8 cellular contexts compared by ENCODE assay signal in the genomic region with DNA sequence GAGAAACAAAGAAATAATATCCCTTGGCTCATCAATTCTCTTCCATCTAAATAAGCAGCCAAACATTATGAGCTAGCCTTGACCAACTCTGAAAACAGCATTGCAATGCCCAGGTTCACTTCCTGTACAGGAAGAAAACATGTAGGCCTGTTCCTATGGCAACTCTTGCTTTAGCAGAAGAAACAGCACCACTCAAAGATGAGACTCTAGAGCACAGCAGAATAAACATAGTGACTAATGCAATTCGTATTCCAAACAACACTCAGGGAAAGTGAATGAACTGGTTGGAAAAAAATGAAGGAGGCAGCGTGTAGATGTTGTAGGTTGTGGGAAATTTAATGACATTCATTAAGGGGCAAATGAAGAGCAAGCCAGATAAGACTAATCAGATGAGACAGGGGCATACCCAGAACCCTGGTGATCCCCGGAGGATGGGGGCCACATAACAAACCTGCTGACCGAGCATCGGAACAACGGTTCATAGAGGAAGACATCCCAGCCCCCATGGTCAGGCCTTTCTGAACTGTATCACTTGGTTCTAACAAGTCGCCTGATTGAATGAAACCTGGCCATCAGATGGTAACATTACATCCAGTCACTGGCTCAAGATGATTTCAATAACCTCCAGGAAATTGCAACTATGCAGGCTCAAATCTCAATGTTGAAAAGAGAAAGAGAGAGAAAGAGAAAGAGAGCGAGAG. TPM values are rescaled to one million over a fixed set of nuclear protein-coding genes. Genes with fewer than 3 reads are reported as not detected.
DNase-seq lines count a peak whose midpoint lies in the region; ATAC-seq and TF ChIP-seq lines count a peak whose summit lies in the region.

No MANE protein-coding gene starts in this region.

- H3K9me3 ChIP-seq in SU-DHL-6 (ENCODE audit: insufficient read depth, low read length): no peaks in the 10 kb centered on the region

- peaks cover 24% of the 10 kb centered on the region for H4K20me1 ChIP-seq in SU-DHL-6 (ENCODE audit: low read depth, low read length)

- no peak overlapping the region for H3K4me3 ChIP-seq in SU-DHL-6 (ENCODE audit: insufficient read depth, low read length, poor library complexity, severe bottlenecking)

- H3K27me3 ChIP-seq in SU-DHL-6 (ENCODE audit: low read length): no peaks in the 10 kb centered on the region

- DNase-seq in DMS53 (lab: John Stamatoyannopoulos, UW) (peak; percentile 100), omental fat pad (ENCODE audit: low spot score) (no peak), NCI-H2227 (lab: John Stamatoyannopoulos, UW; ENCODE audit: unreplicated experiment) (no peak)
- DNase-seq in activated CD8-positive, alpha-beta memory T cell treated with anti-CD3 and anti-CD28 coated beads, Interleukin-2, amount 50 U/mL, for 4 hours: no peak

- peaks cover 21% of the 10 kb centered on the region for H3K36me3 ChIP-seq in SU-DHL-6 (ENCODE audit: low read length)

- no peak overlapping the region for H2AFZ ChIP-seq in SU-DHL-6 (ENCODE audit: low read depth, low read length, severe bottlenecking)

- H3F3A ChIP-seq in SU-DHL-6 (ENCODE audit: insufficient read depth): peaks cover 84% of the 10 kb centered on the region

- peak overlapping the region; percentile 96 for H3K27ac ChIP-seq in SU-DHL-6 (ENCODE audit: low read depth, low read length)

- peak overlapping the region; percentile 98 for H3K4me2 ChIP-seq in SU-DHL-6 (ENCODE audit: low read depth, low read length, poor library complexity, severe bottlenecking)

- TF ChIP-seq CTCF in SU-DHL-6 (IDR thresholded peaks at IDR 0.05; ENCODE audit: insufficient read depth, low read length, poor library complexity, severe bottlenecking): no peak
- no peak for TF ChIP-seq CTCF in omental fat pad (IDR thresholded peaks at IDR 0.05)

- no peak overlapping the region for H3K9ac ChIP-seq in SU-DHL-6 (ENCODE audit: low read length)

- ATAC-seq in GM19372 (IDR thresholded peaks at IDR 0.05; ENCODE audit: low read depth, unreplicated experiment) (peak; percentile 44), HG03442 (IDR thresholded peaks at IDR 0.05; ENCODE audit: unreplicated experiment) (peak; percentile 55), esophagus mucosa (peak; percentile 83), omental fat pad (ENCODE audit: low FRiP score) (peak; percentile 65)

- no peaks in the 10 kb centered on the region for H3K9me2 ChIP-seq in SU-DHL-6 (replicated peaks; ENCODE audit: insufficient read depth, low read length)

- H3K79me2 ChIP-seq in SU-DHL-6 (ENCODE audit: insufficient read depth, low read length): peaks cover 87% of the 10 kb centered on the region

RNA-seq across cellular contexts. Expression of a gene that starts 9.0 kb away (rescaled TPM):
- total RNA-seq in esophagus mucosa: 39.0 TPM
- total RNA-seq in omental fat pad: 100 to 1,000 TPM; 128 to 259 (median 205) TPM

RNA-seq across cellular contexts. Expression of a gene that starts 14.1 kb away (rescaled TPM):
- total RNA-seq in esophagus mucosa (4.5 TPM), omental fat pad (under 1 TPM in 2 of 4 donors, not detected in 2; 0.56 to 0.60 TPM)

RNA-seq across cellular contexts. Expression of a gene that starts 20.4 kb away (rescaled TPM):
- total RNA-seq in esophagus mucosa: not detected
- not detected for total RNA-seq in omental fat pad
